Comparison of ENCODE assay signal across 1 cellular context in the genomic region with DNA sequence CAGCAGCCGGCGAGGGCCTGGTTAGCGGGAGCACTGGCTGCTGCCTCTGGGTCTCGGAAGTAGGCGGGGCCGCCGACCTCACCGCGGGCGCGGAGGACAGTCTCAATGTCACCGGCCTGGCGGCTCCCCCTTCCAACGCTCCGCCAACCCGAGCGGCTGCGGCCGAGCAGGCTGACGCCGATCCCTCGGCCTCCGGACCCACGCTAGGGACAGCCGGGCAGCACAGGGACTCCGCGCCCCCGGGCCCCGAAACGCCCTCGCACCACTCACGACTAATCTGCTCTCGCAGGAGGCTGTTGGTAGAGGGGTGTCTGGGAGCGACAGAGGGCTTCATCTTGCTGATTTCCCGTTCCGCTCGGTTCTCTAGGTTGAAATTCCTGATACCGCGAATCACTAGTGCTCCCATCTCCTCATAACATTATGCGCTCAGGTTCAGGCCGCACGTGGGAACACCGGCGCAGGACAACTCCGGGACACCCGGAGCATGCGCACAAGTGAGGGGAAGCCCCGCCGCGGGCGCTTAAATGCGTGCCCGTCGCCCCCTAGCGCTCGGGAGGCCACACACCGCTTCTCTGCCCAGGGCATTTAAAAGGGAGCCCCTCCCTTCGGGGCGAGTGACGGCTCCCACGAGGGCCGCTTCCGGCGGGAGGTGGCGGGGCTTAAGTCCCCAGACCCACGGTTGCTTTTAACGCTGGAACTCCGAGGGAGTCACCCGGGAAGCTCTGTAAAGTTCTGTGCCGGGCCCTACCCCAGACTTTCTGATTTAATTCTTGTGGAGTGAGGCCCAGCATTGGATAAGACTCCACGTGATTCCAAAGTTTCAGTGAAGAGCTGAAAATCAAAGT.
TF ChIP-seq lines count a peak whose summit lies in the region.

A gene (minus strand): TSS at position 496 of the 845 bp plus-strand sequence. CDS start 90 bp downstream, at position 406.

TF ChIP-seq in K562, 482 proteins besides CTCF, POLR2A, EP300 and RAD21 (continued from another document and continues in another):
- no peak for TF ChIP-seq ZNF696 (CRISPR knock-in tag; conservative IDR thresholded peaks at IDR 0.05)
- no peak for TF ChIP-seq ESRRB (CRISPR knock-in tag; IDR thresholded peaks at IDR 0.05; ENCODE audit: borderline replicate concordance)
- no peak for TF ChIP-seq U2AF1 (optimal IDR thresholded peaks at IDR 0.05; ENCODE audit: low read depth, low read length)
- TF ChIP-seq NFIX (CRISPR knock-in tag; IDR thresholded peaks at IDR 0.05; ENCODE audit: low read depth): no peak
- peak; percentile 65; the same call in 1 of the 2 replicates for TF ChIP-seq ETV5 (CRISPR knock-in tag; IDR thresholded peaks at IDR 0.05; ENCODE audit: low read depth)
- no peak for TF ChIP-seq ZNF644 (tag; IDR thresholded peaks at IDR 0.05; ENCODE audit: low read depth)
- TF ChIP-seq HNRNPK (IDR thresholded peaks at IDR 0.05; ENCODE audit: low read depth, low read length, poor library complexity, severe bottlenecking): no peak
- no peak for TF ChIP-seq HOXB6 (CRISPR knock-in tag; IDR thresholded peaks at IDR 0.05; ENCODE audit: borderline replicate concordance)
- no peak for TF ChIP-seq CBFA2T3 (IDR thresholded peaks at IDR 0.05)
- TF ChIP-seq, protein P1, sequence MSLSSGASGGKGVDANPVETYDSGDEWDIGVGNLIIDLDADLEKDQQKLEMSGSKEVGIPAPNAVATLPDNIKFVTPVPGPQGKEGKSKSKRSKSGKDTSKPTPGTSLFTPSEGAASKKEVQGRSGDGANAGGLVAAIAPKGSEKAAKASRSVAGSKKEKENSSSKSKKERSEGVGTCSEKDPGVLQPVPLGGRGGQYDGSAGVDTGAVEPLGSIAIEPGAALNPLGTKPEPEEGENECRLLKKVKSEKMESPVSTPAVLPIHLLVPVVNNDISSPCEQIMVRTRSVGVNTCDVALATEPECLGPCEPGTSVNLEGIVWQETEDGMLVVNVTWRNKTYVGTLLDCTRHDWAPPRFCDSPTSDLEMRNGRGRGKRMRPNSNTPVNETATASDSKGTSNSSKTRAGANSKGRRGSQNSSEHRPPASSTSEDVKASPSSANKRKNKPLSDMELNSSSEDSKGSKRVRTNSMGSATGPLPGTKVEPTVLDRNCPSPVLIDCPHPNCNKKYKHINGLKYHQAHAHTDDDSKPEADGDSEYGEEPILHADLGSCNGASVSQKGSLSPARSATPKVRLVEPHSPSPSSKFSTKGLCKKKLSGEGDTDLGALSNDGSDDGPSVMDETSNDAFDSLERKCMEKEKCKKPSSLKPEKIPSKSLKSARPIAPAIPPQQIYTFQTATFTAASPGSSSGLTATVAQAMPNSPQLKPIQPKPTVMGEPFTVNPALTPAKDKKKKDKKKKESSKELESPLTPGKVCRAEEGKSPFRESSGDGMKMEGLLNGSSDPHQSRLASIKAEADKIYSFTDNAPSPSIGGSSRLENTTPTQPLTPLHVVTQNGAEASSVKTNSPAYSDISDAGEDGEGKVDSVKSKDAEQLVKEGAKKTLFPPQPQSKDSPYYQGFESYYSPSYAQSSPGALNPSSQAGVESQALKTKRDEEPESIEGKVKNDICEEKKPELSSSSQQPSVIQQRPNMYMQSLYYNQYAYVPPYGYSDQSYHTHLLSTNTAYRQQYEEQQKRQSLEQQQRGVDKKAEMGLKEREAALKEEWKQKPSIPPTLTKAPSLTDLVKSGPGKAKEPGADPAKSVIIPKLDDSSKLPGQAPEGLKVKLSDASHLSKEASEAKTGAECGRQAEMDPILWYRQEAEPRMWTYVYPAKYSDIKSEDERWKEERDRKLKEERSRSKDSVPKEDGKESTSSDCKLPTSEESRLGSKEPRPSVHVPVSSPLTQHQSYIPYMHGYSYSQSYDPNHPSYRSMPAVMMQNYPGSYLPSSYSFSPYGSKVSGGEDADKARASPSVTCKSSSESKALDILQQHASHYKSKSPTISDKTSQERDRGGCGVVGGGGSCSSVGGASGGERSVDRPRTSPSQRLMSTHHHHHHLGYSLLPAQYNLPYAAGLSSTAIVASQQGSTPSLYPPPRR (CRISPR knock-in tag; IDR thresholded peaks at IDR 0.05; ENCODE audit: borderline replicate concordance): no peak
- TF ChIP-seq, protein P2, sequence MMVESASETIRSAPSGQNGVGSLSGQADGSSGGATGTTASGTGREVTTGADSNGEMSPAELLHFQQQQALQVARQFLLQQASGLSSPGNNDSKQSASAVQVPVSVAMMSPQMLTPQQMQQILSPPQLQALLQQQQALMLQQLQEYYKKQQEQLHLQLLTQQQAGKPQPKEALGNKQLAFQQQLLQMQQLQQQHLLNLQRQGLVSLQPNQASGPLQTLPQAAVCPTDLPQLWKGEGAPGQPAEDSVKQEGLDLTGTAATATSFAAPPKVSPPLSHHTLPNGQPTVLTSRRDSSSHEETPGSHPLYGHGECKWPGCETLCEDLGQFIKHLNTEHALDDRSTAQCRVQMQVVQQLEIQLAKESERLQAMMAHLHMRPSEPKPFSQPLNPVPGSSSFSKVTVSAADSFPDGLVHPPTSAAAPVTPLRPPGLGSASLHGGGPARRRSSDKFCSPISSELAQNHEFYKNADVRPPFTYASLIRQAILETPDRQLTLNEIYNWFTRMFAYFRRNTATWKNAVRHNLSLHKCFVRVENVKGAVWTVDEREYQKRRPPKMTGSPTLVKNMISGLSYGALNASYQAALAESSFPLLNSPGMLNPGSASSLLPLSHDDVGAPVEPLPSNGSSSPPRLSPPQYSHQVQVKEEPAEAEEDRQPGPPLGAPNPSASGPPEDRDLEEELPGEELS (CRISPR knock-in tag; IDR thresholded peaks at IDR 0.05; ENCODE audit: borderline replicate concordance): peak; percentile 87; the same call in 1 of the 2 replicates
- TF ChIP-seq ZNF561 (CRISPR knock-in tag; conservative IDR thresholded peaks at IDR 0.05): no peak
- TF ChIP-seq NFE2 (IDR thresholded peaks at IDR 0.05; ENCODE audit: low read depth): peak; percentile 13; the same call in 1 of the 2 replicates
- no peak for TF ChIP-seq SNRNP70 (optimal IDR thresholded peaks at IDR 0.05; ENCODE audit: low read depth, low read length)
- TF ChIP-seq, protein P3, sequence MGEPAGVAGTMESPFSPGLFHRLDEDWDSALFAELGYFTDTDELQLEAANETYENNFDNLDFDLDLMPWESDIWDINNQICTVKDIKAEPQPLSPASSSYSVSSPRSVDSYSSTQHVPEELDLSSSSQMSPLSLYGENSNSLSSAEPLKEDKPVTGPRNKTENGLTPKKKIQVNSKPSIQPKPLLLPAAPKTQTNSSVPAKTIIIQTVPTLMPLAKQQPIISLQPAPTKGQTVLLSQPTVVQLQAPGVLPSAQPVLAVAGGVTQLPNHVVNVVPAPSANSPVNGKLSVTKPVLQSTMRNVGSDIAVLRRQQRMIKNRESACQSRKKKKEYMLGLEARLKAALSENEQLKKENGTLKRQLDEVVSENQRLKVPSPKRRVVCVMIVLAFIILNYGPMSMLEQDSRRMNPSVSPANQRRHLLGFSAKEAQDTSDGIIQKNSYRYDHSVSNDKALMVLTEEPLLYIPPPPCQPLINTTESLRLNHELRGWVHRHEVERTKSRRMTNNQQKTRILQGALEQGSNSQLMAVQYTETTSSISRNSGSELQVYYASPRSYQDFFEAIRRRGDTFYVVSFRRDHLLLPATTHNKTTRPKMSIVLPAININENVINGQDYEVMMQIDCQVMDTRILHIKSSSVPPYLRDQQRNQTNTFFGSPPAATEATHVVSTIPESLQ (CRISPR knock-in tag; IDR thresholded peaks at IDR 0.05): no peak
- TF ChIP-seq PCBP1 (IDR thresholded peaks at IDR 0.05; ENCODE audit: low read depth, low read length, poor library complexity, severe bottlenecking): no peak
- no peak for TF ChIP-seq NR4A1 (CRISPR knock-in tag; IDR thresholded peaks at IDR 0.05)
- TF ChIP-seq NR4A1 (tag; IDR thresholded peaks at IDR 0.05): no peak
- TF ChIP-seq, protein P4, sequence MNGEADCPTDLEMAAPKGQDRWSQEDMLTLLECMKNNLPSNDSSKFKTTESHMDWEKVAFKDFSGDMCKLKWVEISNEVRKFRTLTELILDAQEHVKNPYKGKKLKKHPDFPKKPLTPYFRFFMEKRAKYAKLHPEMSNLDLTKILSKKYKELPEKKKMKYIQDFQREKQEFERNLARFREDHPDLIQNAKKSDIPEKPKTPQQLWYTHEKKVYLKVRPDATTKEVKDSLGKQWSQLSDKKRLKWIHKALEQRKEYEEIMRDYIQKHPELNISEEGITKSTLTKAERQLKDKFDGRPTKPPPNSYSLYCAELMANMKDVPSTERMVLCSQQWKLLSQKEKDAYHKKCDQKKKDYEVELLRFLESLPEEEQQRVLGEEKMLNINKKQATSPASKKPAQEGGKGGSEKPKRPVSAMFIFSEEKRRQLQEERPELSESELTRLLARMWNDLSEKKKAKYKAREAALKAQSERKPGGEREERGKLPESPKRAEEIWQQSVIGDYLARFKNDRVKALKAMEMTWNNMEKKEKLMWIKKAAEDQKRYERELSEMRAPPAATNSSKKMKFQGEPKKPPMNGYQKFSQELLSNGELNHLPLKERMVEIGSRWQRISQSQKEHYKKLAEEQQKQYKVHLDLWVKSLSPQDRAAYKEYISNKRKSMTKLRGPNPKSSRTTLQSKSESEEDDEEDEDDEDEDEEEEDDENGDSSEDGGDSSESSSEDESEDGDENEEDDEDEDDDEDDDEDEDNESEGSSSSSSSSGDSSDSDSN (IDR thresholded peaks at IDR 0.05; ENCODE audit: borderline replicate concordance in 1 of 2, low read depth in 2 of 2, low read length in 2 of 2): peak; percentile 63 to 66; a peak in 1 of 4 replicates
- no peak for TF ChIP-seq ZNF764 (CRISPR knock-in tag; IDR thresholded peaks at IDR 0.05; ENCODE audit: low read depth)
- TF ChIP-seq PTBP1 (IDR thresholded peaks at IDR 0.05; ENCODE audit: low read depth, low read length): no peak
- no peak for TF ChIP-seq ASH1L (IDR thresholded peaks at IDR 0.05; ENCODE audit: borderline replicate concordance, low read depth, partially characterized antibody)
- TF ChIP-seq FIP1L1 (IDR thresholded peaks at IDR 0.05; ENCODE audit: low read depth, low read length, poor library complexity, severe bottlenecking): peak; percentile 53
- no peak for TF ChIP-seq TARDBP (IDR thresholded peaks at IDR 0.05)
- TF ChIP-seq SREBF1 (IDR thresholded peaks at IDR 0.05; ENCODE audit: borderline replicate concordance, low read depth, low read length): no peak
- peak; percentile 75 for TF ChIP-seq TAF9B (IDR thresholded peaks at IDR 0.05; ENCODE audit: partially characterized antibody)
- no peak for TF ChIP-seq ZNF584 (CRISPR knock-in tag; IDR thresholded peaks at IDR 0.05; ENCODE audit: low read depth)
- TF ChIP-seq NEUROD1 (IDR thresholded peaks at IDR 0.05; ENCODE audit: borderline replicate concordance, low read depth, low read length, partially characterized antibody): no peak
- TF ChIP-seq, protein P5, sequence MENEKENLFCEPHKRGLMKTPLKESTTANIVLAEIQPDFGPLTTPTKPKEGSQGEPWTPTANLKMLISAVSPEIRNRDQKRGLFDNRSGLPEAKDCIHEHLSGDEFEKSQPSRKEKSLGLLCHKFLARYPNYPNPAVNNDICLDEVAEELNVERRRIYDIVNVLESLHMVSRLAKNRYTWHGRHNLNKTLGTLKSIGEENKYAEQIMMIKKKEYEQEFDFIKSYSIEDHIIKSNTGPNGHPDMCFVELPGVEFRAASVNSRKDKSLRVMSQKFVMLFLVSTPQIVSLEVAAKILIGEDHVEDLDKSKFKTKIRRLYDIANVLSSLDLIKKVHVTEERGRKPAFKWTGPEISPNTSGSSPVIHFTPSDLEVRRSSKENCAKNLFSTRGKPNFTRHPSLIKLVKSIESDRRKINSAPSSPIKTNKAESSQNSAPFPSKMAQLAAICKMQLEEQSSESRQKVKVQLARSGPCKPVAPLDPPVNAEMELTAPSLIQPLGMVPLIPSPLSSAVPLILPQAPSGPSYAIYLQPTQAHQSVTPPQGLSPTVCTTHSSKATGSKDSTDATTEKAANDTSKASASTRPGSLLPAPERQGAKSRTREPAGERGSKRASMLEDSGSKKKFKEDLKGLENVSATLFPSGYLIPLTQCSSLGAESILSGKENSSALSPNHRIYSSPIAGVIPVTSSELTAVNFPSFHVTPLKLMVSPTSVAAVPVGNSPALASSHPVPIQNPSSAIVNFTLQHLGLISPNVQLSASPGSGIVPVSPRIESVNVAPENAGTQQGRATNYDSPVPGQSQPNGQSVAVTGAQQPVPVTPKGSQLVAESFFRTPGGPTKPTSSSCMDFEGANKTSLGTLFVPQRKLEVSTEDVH (IDR thresholded peaks at IDR 0.05; ENCODE audit: low read depth, partially characterized antibody): no peak
- no peak for TF ChIP-seq NR2C1 (IDR thresholded peaks at IDR 0.05)
- TF ChIP-seq NR2C1 (tag; IDR thresholded peaks at IDR 0.05): no peak
- TF ChIP-seq, protein P6, sequence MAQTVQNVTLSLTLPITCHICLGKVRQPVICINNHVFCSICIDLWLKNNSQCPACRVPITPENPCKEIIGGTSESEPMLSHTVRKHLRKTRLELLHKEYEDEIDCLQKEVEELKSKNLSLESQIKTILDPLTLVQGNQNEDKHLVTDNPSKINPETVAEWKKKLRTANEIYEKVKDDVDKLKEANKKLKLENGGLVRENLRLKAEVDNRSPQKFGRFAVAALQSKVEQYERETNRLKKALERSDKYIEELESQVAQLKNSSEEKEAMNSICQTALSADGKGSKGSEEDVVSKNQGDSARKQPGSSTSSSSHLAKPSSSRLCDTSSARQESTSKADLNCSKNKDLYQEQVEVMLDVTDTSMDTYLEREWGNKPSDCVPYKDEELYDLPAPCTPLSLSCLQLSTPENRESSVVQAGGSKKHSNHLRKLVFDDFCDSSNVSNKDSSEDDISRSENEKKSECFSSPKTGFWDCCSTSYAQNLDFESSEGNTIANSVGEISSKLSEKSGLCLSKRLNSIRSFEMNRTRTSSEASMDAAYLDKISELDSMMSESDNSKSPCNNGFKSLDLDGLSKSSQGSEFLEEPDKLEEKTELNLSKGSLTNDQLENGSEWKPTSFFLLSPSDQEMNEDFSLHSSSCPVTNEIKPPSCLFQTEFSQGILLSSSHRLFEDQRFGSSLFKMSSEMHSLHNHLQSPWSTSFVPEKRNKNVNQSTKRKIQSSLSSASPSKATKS (CRISPR knock-in tag; IDR thresholded peaks at IDR 0.05): no peak
- no peak for TF ChIP-seq EHMT2 (IDR thresholded peaks at IDR 0.05)
- peak; percentile 95 to 96 for TF ChIP-seq NRF1 (conservative IDR thresholded peaks at IDR 0.05 in 1 of 2, IDR thresholded peaks at IDR 0.05 in 1 of 2)
- no peak for TF ChIP-seq ZNF436 (CRISPR knock-in tag; IDR thresholded peaks at IDR 0.05)
- TF ChIP-seq, protein P7, sequence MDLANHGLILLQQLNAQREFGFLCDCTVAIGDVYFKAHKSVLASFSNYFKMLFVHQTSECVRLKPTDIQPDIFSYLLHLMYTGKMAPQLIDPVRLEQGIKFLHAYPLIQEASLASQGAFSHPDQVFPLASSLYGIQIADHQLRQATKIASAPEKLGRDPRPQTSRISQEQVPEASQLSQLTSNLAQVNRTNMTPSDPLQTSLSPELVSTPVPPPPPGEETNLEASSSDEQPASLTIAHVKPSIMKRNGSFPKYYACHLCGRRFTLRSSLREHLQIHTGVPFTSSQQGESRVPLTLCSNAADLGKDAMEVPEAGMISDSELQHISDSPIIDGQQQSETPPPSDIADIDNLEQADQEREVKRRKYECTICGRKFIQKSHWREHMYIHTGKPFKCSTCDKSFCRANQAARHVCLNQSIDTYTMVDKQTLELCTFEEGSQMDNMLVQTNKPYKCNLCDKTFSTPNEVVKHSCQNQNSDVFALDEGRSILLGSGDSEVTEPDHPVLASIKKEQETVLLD (IDR thresholded peaks at IDR 0.05): peak; percentile 90
- no peak for TF ChIP-seq KAT7 (CRISPR knock-in tag; IDR thresholded peaks at IDR 0.05; ENCODE audit: borderline replicate concordance)
